9 cellular contexts compared by ENCODE assay signal in the genomic region with DNA sequence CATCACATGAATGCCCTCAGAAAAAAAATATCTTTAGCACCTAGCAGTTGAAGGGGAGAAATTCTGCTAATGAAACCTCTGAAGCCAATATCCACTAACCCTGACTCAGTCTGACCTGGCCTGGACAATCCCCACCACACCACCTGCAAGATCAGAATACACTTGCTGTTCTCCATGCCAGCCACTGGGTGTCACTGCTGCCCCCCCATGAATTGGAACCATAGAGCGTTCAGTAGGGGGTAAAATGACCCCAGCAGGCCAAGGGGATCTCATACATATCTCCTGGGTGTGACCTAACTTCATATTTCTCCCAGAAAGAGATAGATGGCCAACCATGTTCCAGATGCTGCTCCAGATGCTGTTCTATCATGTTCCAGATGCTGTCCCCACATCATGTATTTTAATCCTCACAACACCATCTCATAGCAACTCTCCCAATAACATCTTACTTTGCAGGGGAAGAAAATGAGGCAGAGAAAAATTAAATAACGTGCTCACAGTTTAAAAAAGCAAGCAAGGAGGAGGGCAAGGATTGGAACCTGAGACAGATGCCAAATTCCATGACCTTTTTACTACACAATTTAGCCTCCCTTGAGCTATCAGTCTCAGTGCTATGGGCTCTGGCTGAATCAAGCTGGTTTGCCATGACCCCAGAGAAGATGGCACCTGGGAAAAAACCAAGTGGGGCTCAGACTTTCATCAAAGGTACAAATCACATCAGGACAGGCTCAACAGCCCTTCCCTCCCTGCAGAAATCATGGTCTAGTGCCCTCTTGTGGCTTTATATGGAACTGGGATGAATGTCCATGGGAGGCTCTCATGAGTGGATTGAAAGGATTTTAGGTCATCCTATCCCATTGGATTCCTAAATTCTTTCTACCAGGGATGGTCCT. TPM values are rescaled to one million over a fixed set of nuclear protein-coding genes. Genes with fewer than 3 reads are reported as not detected.
A peak's percentile ranks its signal among the peaks of the same experiment; 100 is the strongest.
DNase-seq lines count a peak whose midpoint lies in the region; ATAC-seq lines count a peak whose summit lies in the region.
"Had no signal": no experiment of that assay in that cellular context is flagged by ENCODE, and none has a peak within 500 bp of the region (broad histone marks: within the 10 kb centered on the region; RNA-seq: fewer than 3 reads in every experiment).

No MANE protein-coding gene starts in this region.

- H3K4me1 ChIP-seq in Karpas-422 (ENCODE audit: low read length): no peaks in the 10 kb centered on the region
- H3K4me1 ChIP-seq: SJSA1 had no signal

- DNase-seq in COLO668 (lab: John Stamatoyannopoulos, UW; ENCODE audit: unreplicated experiment) (peak; percentile 16), Karpas-422 (peak; percentile 82), left lobe of liver (ENCODE audit: low spot score) (no peak)
- peak; percentile 40 for DNase-seq in activated naive CD8-positive, alpha-beta T cell treated with anti-CD3 and anti-CD28 coated beads, Interleukin-2, amount 50 U/mL, for 24 hours
- no peak for DNase-seq in activated effector memory CD4-positive, alpha-beta T cell treated with anti-CD3 and anti-CD28 coated beads, Interleukin-2, amount 50 U/mL, for 16 hours

- no peaks in the 10 kb centered on the region for H3K9me2 ChIP-seq in Karpas-422 (replicated peaks; ENCODE audit: insufficient read depth, low read length)

- no peak overlapping the region for H3K27ac ChIP-seq in Karpas-422 (ENCODE audit: low read length)
- H3K27ac ChIP-seq: SJSA1 had no signal

- H3K27me3 ChIP-seq in Karpas-422 (ENCODE audit: low read length): no peaks in the 10 kb centered on the region
- H3K27me3 ChIP-seq: SJSA1 had no signal

- H3K4me3 Mint-ChIP-seq in activated naive CD8-positive, alpha-beta T cell treated with anti-CD3 and anti-CD28 coated beads, Interleukin-2, amount 50 U/mL, for 24 hours: no peak overlapping the region

- H2AFZ ChIP-seq in Karpas-422 (ENCODE audit: low read length): no peak overlapping the region

- H3K4me1 Mint-ChIP-seq in activated naive CD8-positive, alpha-beta T cell treated with anti-CD3 and anti-CD28 coated beads, Interleukin-2, amount 50 U/mL, for 24 hours: no peaks in the 10 kb centered on the region

- H3K4me3 ChIP-seq in Karpas-422 (ENCODE audit: low read length): no peak overlapping the region
- H3K4me3 ChIP-seq: SJSA1 had no signal

- H4K20me1 ChIP-seq in Karpas-422 (ENCODE audit: insufficient read depth, low read depth, low read length): no peaks in the 10 kb centered on the region

- H3K36me3 Mint-ChIP-seq in activated naive CD8-positive, alpha-beta T cell treated with anti-CD3 and anti-CD28 coated beads, Interleukin-2, amount 50 U/mL, for 24 hours (ENCODE audit: low read depth): no peaks in the 10 kb centered on the region

- peaks cover 17% of the 10 kb centered on the region for H3K27me3 Mint-ChIP-seq in activated naive CD8-positive, alpha-beta T cell treated with anti-CD3 and anti-CD28 coated beads, Interleukin-2, amount 50 U/mL, for 24 hours

- H3K79me2 ChIP-seq in Karpas-422 (ENCODE audit: low read length): no peaks in the 10 kb centered on the region

- H3K36me3 ChIP-seq in Karpas-422 (ENCODE audit: insufficient read depth, low read length): no peaks in the 10 kb centered on the region
- H3K36me3 ChIP-seq: SJSA1 had no signal

- H3K9ac ChIP-seq in Karpas-422 (ENCODE audit: low read length): no peak overlapping the region

- H3K9me3 Mint-ChIP-seq in activated naive CD8-positive, alpha-beta T cell treated with anti-CD3 and anti-CD28 coated beads, Interleukin-2, amount 50 U/mL, for 24 hours: no peaks in the 10 kb centered on the region

- ATAC-seq in GM18861 (IDR thresholded peaks at IDR 0.05; ENCODE audit: unreplicated experiment) (peak; percentile 44), left lobe of liver (peak; percentile 43), HG03342 (IDR thresholded peaks at IDR 0.05; ENCODE audit: unreplicated experiment) (no peak), GM18517 (IDR thresholded peaks at IDR 0.05; ENCODE audit: unreplicated experiment) (no peak)
- no peak for ATAC-seq in activated naive CD8-positive, alpha-beta T cell treated with anti-CD3 and anti-CD28 coated beads, Interleukin-2, amount 50 U/mL, for 24 hours

- H3K27ac Mint-ChIP-seq in activated naive CD8-positive, alpha-beta T cell treated with anti-CD3 and anti-CD28 coated beads, Interleukin-2, amount 50 U/mL, for 24 hours: no peak overlapping the region

- H3K4me2 ChIP-seq in Karpas-422 (ENCODE audit: low read depth, low read length, poor library complexity, severe bottlenecking): no peak overlapping the region

- no peaks in the 10 kb centered on the region for H3K9me3 ChIP-seq in Karpas-422 (ENCODE audit: low read length)
- H3K9me3 ChIP-seq: SJSA1 had no signal

RNA-seq across cellular contexts. Expression of a gene that starts 12.4 kb away (rescaled TPM):
- total RNA-seq in Karpas-422 (2014; rRNA removed; shearing (Covaris generic); ENCODE audit: low replicate concordance): 0.04 and 0.11 TPM in 2 replicates
- 0.38 TPM for total RNA-seq in left lobe of liver
- total RNA-seq: SJSA1 had no signal

Comparison
In these comparisons a context has a peak if more than half of its experiments do, and no peak if none do; other contexts are left out.
1. DNase-seq: peak in COLO668 (single experiment), Karpas-422 (single experiment) and activated naive CD8-positive, alpha-beta T cell treated with anti-CD3 and anti-CD28 coated beads, Interleukin-2, amount 50 U/mL, for 24 hours (single experiment); none in left lobe of liver (single experiment) and activated effector memory CD4-positive, alpha-beta T cell treated with anti-CD3 and anti-CD28 coated beads, Interleukin-2, amount 50 U/mL, for 16 hours (single experiment).
2. ATAC-seq: peak in GM18861 (single experiment) and left lobe of liver (single experiment); none in activated naive CD8-positive, alpha-beta T cell treated with anti-CD3 and anti-CD28 coated beads, Interleukin-2, amount 50 U/mL, for 24 hours (single experiment), HG03342 (single experiment) and GM18517 (single experiment).